In the genomic region with DNA sequence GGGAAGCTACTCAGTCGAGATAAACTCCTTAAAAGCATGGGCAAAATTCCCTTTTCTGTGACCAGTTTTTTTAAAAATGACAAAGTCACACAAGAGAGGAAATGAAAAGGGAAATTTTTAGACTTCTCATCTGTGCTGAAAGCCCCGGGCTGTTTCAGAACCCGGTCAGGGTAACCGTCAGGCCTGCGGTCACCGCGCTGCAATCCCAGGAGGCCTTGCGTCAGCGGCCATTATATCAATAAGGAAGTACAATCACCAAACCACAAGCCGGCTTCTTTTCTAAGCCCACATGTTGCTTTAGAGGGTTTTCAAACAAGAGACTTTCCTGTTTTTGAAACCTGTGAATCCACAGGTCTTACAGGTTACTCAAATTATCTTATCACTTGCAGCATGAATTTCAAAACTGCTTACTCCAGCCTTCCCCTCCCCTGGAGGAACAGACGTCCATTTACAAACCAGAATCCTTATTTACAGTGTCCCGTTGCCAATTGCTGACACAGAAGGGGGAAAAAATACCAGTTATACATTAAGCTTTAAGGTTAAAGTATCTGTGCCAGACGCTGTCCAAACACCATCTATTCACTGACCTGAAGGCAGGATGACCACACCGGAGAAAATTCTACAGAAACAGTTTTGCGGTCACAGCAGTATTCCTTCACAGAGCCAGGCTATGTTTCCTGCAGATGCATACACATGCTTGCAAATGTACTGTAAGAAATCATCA, we compare ENCODE assay signal across 8 cellular contexts.
DNase-seq lines count a peak whose midpoint lies in the region; ATAC-seq and TF ChIP-seq lines count a peak whose summit lies in the region.

No MANE protein-coding gene starts in this region.

- ATAC-seq in GM19395 (IDR thresholded peaks at IDR 0.05; ENCODE audit: unreplicated experiment) (peak; percentile 87), HG03558 (IDR thresholded peaks at IDR 0.05; ENCODE audit: extremely low read depth, unreplicated experiment) (peak; percentile 69)

- no peaks in the 10 kb centered on the region for H3K9me3 Mint-ChIP-seq in T-helper 2 cell treated with Interferon-gamma antibody and Interleukin-4, amounts not matched to agents 5 μg/mL and 100 μg/mL, for 36 hours

- no peaks in the 10 kb centered on the region for H3K36me3 ChIP-seq in kidney epithelial cell (ENCODE audit: control insufficient read depth, insufficient read depth, low read length)

- no peak overlapping the region for H3K4me3 ChIP-seq in AG09309 (ENCODE audit: control insufficient read depth, low read depth, low read length)
- peak overlapping the region; percentile 11 for H3K4me3 ChIP-seq in kidney epithelial cell (ENCODE audit: low read depth, low read length)

- H3K4me1 Mint-ChIP-seq in T-helper 2 cell treated with Interferon-gamma antibody and Interleukin-4, amounts not matched to agents 5 μg/mL and 100 μg/mL, for 36 hours (ENCODE audit: low read depth) = peaks cover 67% of the 10 kb centered on the region

- H3K27ac ChIP-seq in angular gyrus (ENCODE audit: low read depth, low read length) = peak overlapping the region; percentile 11

- DNase-seq in AG09309 (ENCODE audit: low read depth) (peak; percentile 87), kidney epithelial cell (ENCODE audit: low read depth) (no peak), putamen (ENCODE audit: low spot score) (no peak)
- peak; percentile 95 for DNase-seq in T-helper 2 cell treated with Interferon-gamma antibody and Interleukin-4, amounts not matched to agents 5 μg/mL and 100 μg/mL, for 36 hours (ENCODE audit: low spot score)
- DNase-seq in stimulated activated CD4-positive, alpha-beta T cell treated with anti-CD3 and anti-CD28 coated beads, Interleukin-4, amount 100 ng/mL, for 1 hour = peak; percentile 86

- H3K27me3 ChIP-seq in kidney epithelial cell (ENCODE audit: control insufficient read depth, insufficient read depth, low read length) = no peaks in the 10 kb centered on the region

- TF ChIP-seq CTCF in AG09309 (IDR thresholded peaks at IDR 0.05; ENCODE audit: control insufficient read depth, insufficient read depth, low read depth, low read length, missing control alignments) (no peak), kidney epithelial cell (IDR thresholded peaks at IDR 0.05; ENCODE audit: insufficient read depth, low read length, poor library complexity, severe bottlenecking) (no peak)

- peak overlapping the region; percentile 92 for H3K27ac Mint-ChIP-seq in T-helper 2 cell treated with Interferon-gamma antibody and Interleukin-4, amounts not matched to agents 5 μg/mL and 100 μg/mL, for 36 hours

- H3K4me3 Mint-ChIP-seq in T-helper 2 cell treated with Interferon-gamma antibody and Interleukin-4, amounts not matched to agents 5 μg/mL and 100 μg/mL, for 36 hours = peak overlapping the region; percentile 71

- H3K36me3 Mint-ChIP-seq in T-helper 2 cell treated with Interferon-gamma antibody and Interleukin-4, amounts not matched to agents 5 μg/mL and 100 μg/mL, for 36 hours (ENCODE audit: low read depth) = peaks cover 10% of the 10 kb centered on the region

- H3K27me3 Mint-ChIP-seq in T-helper 2 cell treated with Interferon-gamma antibody and Interleukin-4, amounts not matched to agents 5 μg/mL and 100 μg/mL, for 36 hours (ENCODE audit: low read depth) = no peaks in the 10 kb centered on the region

Comparison
In these comparisons a context has a peak if more than half of its experiments do, and no peak if none do; other contexts are left out.
1. DNase-seq: peak in AG09309 (single experiment), T-helper 2 cell treated with Interferon-gamma antibody and Interleukin-4, amounts not matched to agents 5 μg/mL and 100 μg/mL, for 36 hours (single experiment) and stimulated activated CD4-positive, alpha-beta T cell treated with anti-CD3 and anti-CD28 coated beads, Interleukin-4, amount 100 ng/mL, for 1 hour (single experiment); none in kidney epithelial cell (single experiment) and putamen (single experiment).